29 cellular contexts compared by ENCODE assay signal in genomic region chr1:228335406-228336307, GRCh38.
A peak's percentile ranks its signal among the peaks of the same experiment; 100 is the strongest.
DNase-seq lines count a peak whose midpoint lies in the region; ATAC-seq and TF ChIP-seq lines count a peak whose summit lies in the region.
"Had no signal": no experiment of that assay in that cellular context is flagged by ENCODE, and none has a peak within 500 bp of the region (broad histone marks: within the 10 kb centered on the region; RNA-seq: fewer than 3 reads in every experiment).

No MANE protein-coding gene starts in this region.

- no peaks in the 10 kb centered on the region for H3K4me1 ChIP-seq in tibial artery
- H3K4me1 ChIP-seq: parathyroid adenoma, upper lobe of left lung had no signal

- H3K4me1 Mint-ChIP-seq in glutamatergic neuron (ENCODE audit: low read depth, unreplicated experiment) (no peaks in the 10 kb centered on the region), nephron progenitor cell (no peaks in the 10 kb centered on the region)
- H3K4me1 Mint-ChIP-seq: activated B cell treated with CpG ODN at 0.5 μM for 24 hours had no signal

- intact Hi-C loops in cardiac septum (cut with DNase I), result no loop called here
- intact Hi-C loops in Right ventricle myocardium inferior (cut with DNase I), result no loop called here
- intact Hi-C loops in tibial artery (cut with DNase I; ENCODE audit: low total_unique reads), result no loop called here

- H3K9me3 ChIP-seq in tibial artery, result no peaks in the 10 kb centered on the region
- H3K9me3 ChIP-seq: BLaER1 treated with 17β-estradiol and CSF1 and Interleukin-3, amounts not matched to agents 10 nM and 100 nM; SK-N-SH; upper lobe of left lung had no signal

- TF ChIP-seq CTCF in glutamatergic neuron (IDR thresholded peaks at IDR 0.05; ENCODE audit: partially characterized antibody, unreplicated experiment), result no peak
- TF ChIP-seq CTCF in nephron progenitor cell (IDR thresholded peaks at IDR 0.05), result no peak
- TF ChIP-seq CTCF in tibial artery (IDR thresholded peaks at IDR 0.05), result no peak

- H3K36me3 ChIP-seq in tibial artery, result peaks cover 0 to 74% (median 0%) of the 10 kb centered on the region in 3 donors

- no peaks in the 10 kb centered on the region for H3K36me3 Mint-ChIP-seq in glutamatergic neuron (ENCODE audit: unreplicated experiment)
- peaks cover 14% of the 10 kb centered on the region for H3K36me3 Mint-ChIP-seq in nephron progenitor cell (ENCODE audit: low read depth)

- H3K9me3 Mint-ChIP-seq in glutamatergic neuron (ENCODE audit: unreplicated experiment), result no peaks in the 10 kb centered on the region
- no peaks in the 10 kb centered on the region for H3K9me3 Mint-ChIP-seq in nephron progenitor cell
- H3K9me3 Mint-ChIP-seq: activated B cell treated with CpG ODN at 0.5 μM for 24 hours; activated T-helper 2 cell treated with anti-CD3 and anti-CD28 coated beads, Interferon-gamma antibody, Interleukin-2, Interleukin-4, amounts not matched to agents 10 μg/mL and 5 μg/mL and 100 μg/mL, durations not matched to agents 14 hours and 24 hours and 36 hours; effector memory CD8-positive, alpha-beta T cell; naive thymus-derived CD8-positive, alpha-beta T cell; T-helper 1 cell treated with Interleukin-12 subunit alpha and Interleukin-12 subunit beta and Interleukin-4 antibody, amounts not matched to agents 30 μg/mL and 1 μg/mL, for 36 hours had no signal

- H3K27me3 ChIP-seq in tibial artery, result peaks cover 0 to 4% of the 10 kb centered on the region in 2 donors
- H3K27me3 ChIP-seq: BLaER1 treated with 17β-estradiol and CSF1 and Interleukin-3, amounts not matched to agents 10 nM and 100 nM; upper lobe of left lung had no signal

- H3K27ac Mint-ChIP-seq in glutamatergic neuron (ENCODE audit: unreplicated experiment) (no peak overlapping the region), nephron progenitor cell (peak overlapping the region; percentile 72)
- H3K27ac Mint-ChIP-seq: activated B cell treated with CpG ODN at 0.5 μM for 24 hours; activated T-helper 2 cell treated with anti-CD3 and anti-CD28 coated beads, Interferon-gamma antibody, Interleukin-2, Interleukin-4, amounts not matched to agents 10 μg/mL and 5 μg/mL and 100 μg/mL, durations not matched to agents 14 hours and 24 hours and 36 hours; effector memory CD8-positive, alpha-beta T cell; T-helper 1 cell treated with Interleukin-12 subunit alpha and Interleukin-12 subunit beta and Interleukin-4 antibody, amounts not matched to agents 30 μg/mL and 1 μg/mL, for 36 hours had no signal

- no peak overlapping the region for H3K4me3 ChIP-seq in tibial artery
- H3K4me3 ChIP-seq: BLaER1 treated with 17β-estradiol and CSF1 and Interleukin-3, amounts not matched to agents 10 nM and 100 nM; lung; upper lobe of left lung had no signal

- peak; percentile 55 for DNase-seq in cardiac septum (ENCODE audit: low spot score)
- DNase-seq in Right ventricle myocardium inferior (ENCODE audit: missing footprints), result no peak
- DNase-seq in glutamatergic neuron, result peak; percentile 7
- DNase-seq in nephron progenitor cell, result peak; percentile 1
- peak; percentile 8 to 33 for DNase-seq in tibial artery
- no peak for DNase-seq in GM03348 (ENCODE audit: low spot score)
- DNase-seq: activated CD4-positive, alpha-beta T cell treated with anti-CD3 and anti-CD28 coated beads, Interleukin-2, amount 50 U/mL, for 48 hours; central memory CD4-positive, alpha-beta T cell; COR-L47; DMS79; effector memory CD8-positive, alpha-beta T cell; GDM1; HCEC 1CT; NCI-H1417; NCI-H2029 treated with DMSO at 0.1 percent for 48 hours; NCI-H526; SK-N-SH; stimulated activated CD4-positive, alpha-beta T cell treated with anti-CD3 and anti-CD28 coated beads, Interleukin-4, amount 100 ng/mL, for 24 hours had no signal

- H3K4me3 Mint-ChIP-seq in glutamatergic neuron (ENCODE audit: unreplicated experiment), result no peak overlapping the region
- no peak overlapping the region for H3K4me3 Mint-ChIP-seq in nephron progenitor cell
- H3K4me3 Mint-ChIP-seq: activated B cell treated with CpG ODN at 0.5 μM for 24 hours; effector memory CD8-positive, alpha-beta T cell; naive thymus-derived CD8-positive, alpha-beta T cell; T-helper 1 cell treated with Interleukin-12 subunit alpha and Interleukin-12 subunit beta and Interleukin-4 antibody, amounts not matched to agents 30 μg/mL and 1 μg/mL, for 36 hours had no signal

- H3K27ac ChIP-seq in tibial artery, result no peak overlapping the region
- H3K27ac ChIP-seq: BLaER1 treated with 17β-estradiol and CSF1 and Interleukin-3, amounts not matched to agents 10 nM and 100 nM; HL-60; KMS-11; parathyroid adenoma; upper lobe of left lung had no signal

- H3K27me3 Mint-ChIP-seq in glutamatergic neuron (ENCODE audit: unreplicated experiment) (no peaks in the 10 kb centered on the region), nephron progenitor cell (ENCODE audit: low read depth, poor library complexity) (no peaks in the 10 kb centered on the region)
- H3K27me3 Mint-ChIP-seq: effector memory CD8-positive, alpha-beta T cell; naive thymus-derived CD8-positive, alpha-beta T cell had no signal

- no peak for ATAC-seq in Right ventricle myocardium inferior
- ATAC-seq in GM21390 (IDR thresholded peaks at IDR 0.05; ENCODE audit: unreplicated experiment), result no peak
- ATAC-seq: effector memory CD8-positive, alpha-beta T cell; naive thymus-derived CD8-positive, alpha-beta T cell had no signal

Comparison
In these comparisons a context has a peak if more than half of its experiments do, and no peak if none do; other contexts are left out.
1. DNase-seq: peak in cardiac septum (single experiment), glutamatergic neuron (single experiment), nephron progenitor cell (single experiment) and tibial artery (2 of 2); none in Right ventricle myocardium inferior (single experiment) and GM03348 (single experiment).